In the genomic region with DNA sequence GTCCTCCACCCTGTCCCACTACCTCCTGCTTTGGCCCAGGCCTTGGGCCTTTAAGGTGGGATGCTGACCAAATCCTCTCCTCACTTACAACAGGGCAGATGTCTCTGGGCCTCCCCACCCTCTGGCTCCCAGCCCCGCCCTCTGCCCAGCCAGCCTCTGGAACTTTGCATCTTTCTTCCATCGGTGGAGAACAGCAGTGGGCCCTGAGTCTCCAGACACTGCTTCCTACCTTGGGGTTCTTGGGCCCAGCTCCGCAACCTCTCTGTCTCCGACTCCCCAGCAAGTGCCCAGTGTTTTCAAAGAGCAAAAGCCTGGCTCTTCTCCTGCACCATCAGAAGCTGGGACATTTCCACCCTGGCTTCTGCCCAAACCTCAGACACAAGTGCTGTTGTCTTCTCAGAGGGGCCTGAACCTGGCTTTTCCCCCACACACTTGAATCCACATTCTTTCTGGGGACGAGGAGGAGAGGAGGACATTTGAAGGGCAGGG, we compare ENCODE assay signal across 14 cellular contexts. TPM values are rescaled to one million over a fixed set of nuclear protein-coding genes. Genes with fewer than 3 reads are reported as not detected.
A peak's percentile ranks its signal among the peaks of the same experiment; 100 is the strongest.
DNase-seq lines count a peak whose midpoint lies in the region; ATAC-seq, FAIRE-seq and TF ChIP-seq lines count a peak whose summit lies in the region.
"Had no signal": no experiment of that assay in that cellular context is flagged by ENCODE, and none has a peak within 500 bp of the region (broad histone marks: within the 10 kb centered on the region; RNA-seq: fewer than 3 reads in every experiment).

No MANE protein-coding gene starts in this region.

- H3K79me2 ChIP-seq in ACC112 (ENCODE audit: control insufficient read depth, insufficient read depth, low read length, unreplicated experiment) (peaks cover 7% of the 10 kb centered on the region), astrocyte (ENCODE audit: insufficient read depth, low read length) (peaks cover 7% of the 10 kb centered on the region)

- ATAC-seq in heart right ventricle (peak; percentile 26 to 71 (median 68)), T-cell (replicated peaks in 1 of 4) (no peak)
- ATAC-seq: activated T-helper 17 cell treated with anti-CD3 and anti-CD28 coated beads, Interleukin-2, amount 50 U/mL, for 72 hours; stimulated activated naive CD8-positive, alpha-beta T cell treated with anti-CD3 and anti-CD28 coated beads, Interleukin-15, amount 100 ng/mL, for 72 hours had no signal

- H3K36me3 ChIP-seq in ACC112 (ENCODE audit: insufficient read depth, low read length), result no peaks in the 10 kb centered on the region
- no peaks in the 10 kb centered on the region for H3K36me3 ChIP-seq in astrocyte (ENCODE audit: insufficient read depth, low read length)
- peaks cover 0 to 24% (median 0%) of the 10 kb centered on the region in 9 donors for H3K36me3 ChIP-seq in heart right ventricle
- no peaks in the 10 kb centered on the region for H3K36me3 ChIP-seq in MG63

- FAIRE-seq in astrocyte (lab: Jason Lieb, UNC) (no peak), HTR-8/SVneo (lab: Jason Lieb, UNC) (no peak)

- no peak overlapping the region for H3K27ac Mint-ChIP-seq in astrocyte (ENCODE audit: unreplicated experiment)
- peak overlapping the region; percentile 63 for H3K27ac Mint-ChIP-seq in osteocyte (ENCODE audit: unreplicated experiment)
- H3K27ac Mint-ChIP-seq in T-cell, result no peak overlapping the region
- H3K27ac Mint-ChIP-seq: activated T-helper 17 cell treated with anti-CD3 and anti-CD28 coated beads, Interleukin-2, amount 50 U/mL, for 72 hours; stimulated activated naive CD8-positive, alpha-beta T cell treated with anti-CD3 and anti-CD28 coated beads, Interleukin-15, amount 100 ng/mL, for 72 hours; T-helper 1 cell treated with Interleukin-12 subunit alpha and Interleukin-12 subunit beta and Interleukin-4 antibody, amounts not matched to agents 30 μg/mL and 1 μg/mL, for 36 hours had no signal

- WGBS in heart right ventricle, 2 donors, result 40 to 48% methylated on average over 5 of the region's 5 CpGs

- POLR2A ChIA-PET in T-cell (lab: Charles Lee), result no interaction called here

- peak overlapping the region; percentile 53 for H2AFZ ChIP-seq in ACC112 (ENCODE audit: low read length, unreplicated experiment)
- H2AFZ ChIP-seq in astrocyte (ENCODE audit: low read depth, low read length), result no peak overlapping the region

- TF ChIP-seq CTCF in astrocyte (IDR thresholded peaks at IDR 0.05; ENCODE audit: insufficient read depth, low read depth, low read length) (no peak), heart right ventricle (IDR thresholded peaks at IDR 0.05) (no peak), osteocyte (IDR thresholded peaks at IDR 0.05) (no peak)

- H3K9me3 ChIP-seq in astrocyte (ENCODE audit: insufficient read depth, low read depth, low read length), result no peaks in the 10 kb centered on the region
- H3K9me3 ChIP-seq in heart right ventricle, result no peaks in the 10 kb centered on the region
- H3K9me3 ChIP-seq in MG63, result no peaks in the 10 kb centered on the region

- H4K20me1 ChIP-seq in astrocyte (ENCODE audit: insufficient read depth, low read length), result peaks cover 5% of the 10 kb centered on the region

- H3K36me3 Mint-ChIP-seq in astrocyte (ENCODE audit: low read depth, unreplicated experiment), result peaks cover 16% of the 10 kb centered on the region
- H3K36me3 Mint-ChIP-seq in osteocyte (ENCODE audit: unreplicated experiment), result peaks cover 14% of the 10 kb centered on the region
- no peaks in the 10 kb centered on the region for H3K36me3 Mint-ChIP-seq in T-cell

- H3K4me3 ChIP-seq in ACC112 (ENCODE audit: low read depth, low read length) (no peak overlapping the region), astrocyte (ENCODE audit: insufficient read depth, low read depth, low read length) (no peak overlapping the region), heart right ventricle (no peak overlapping the region), MG63 (no peak overlapping the region)

- H3K4me2 ChIP-seq in astrocyte (ENCODE audit: low read length), result no peak overlapping the region

- no peak overlapping the region for H3K4me3 Mint-ChIP-seq in astrocyte (ENCODE audit: unreplicated experiment)
- H3K4me3 Mint-ChIP-seq in osteocyte (ENCODE audit: unreplicated experiment), result no peak overlapping the region
- H3K4me3 Mint-ChIP-seq in T-cell, result no peak overlapping the region
- H3K4me3 Mint-ChIP-seq: activated T-helper 17 cell treated with anti-CD3 and anti-CD28 coated beads, Interleukin-2, amount 50 U/mL, for 72 hours; stimulated activated naive CD8-positive, alpha-beta T cell treated with anti-CD3 and anti-CD28 coated beads, Interleukin-15, amount 100 ng/mL, for 72 hours; T-helper 1 cell treated with Interleukin-12 subunit alpha and Interleukin-12 subunit beta and Interleukin-4 antibody, amounts not matched to agents 30 μg/mL and 1 μg/mL, for 36 hours had no signal

- H3K4me1 ChIP-seq in ACC112 (ENCODE audit: control insufficient read depth, insufficient read depth, low read length, unreplicated experiment) (peaks cover 16% of the 10 kb centered on the region), astrocyte (ENCODE audit: insufficient read depth, low read length) (peaks cover 8% of the 10 kb centered on the region), heart right ventricle (peaks cover 18 to 86% (median 55%) of the 10 kb centered on the region in 9 donors)

- H3K9ac ChIP-seq in astrocyte (ENCODE audit: low read length), result peak overlapping the region; percentile 20

- H3K4me1 Mint-ChIP-seq in astrocyte (ENCODE audit: low read depth, unreplicated experiment) (peaks cover 22% of the 10 kb centered on the region), osteocyte (ENCODE audit: unreplicated experiment) (peaks cover 12% of the 10 kb centered on the region), T-cell (no peaks in the 10 kb centered on the region)
- H3K4me1 Mint-ChIP-seq: activated T-helper 17 cell treated with anti-CD3 and anti-CD28 coated beads, Interleukin-2, amount 50 U/mL, for 72 hours; stimulated activated naive CD8-positive, alpha-beta T cell treated with anti-CD3 and anti-CD28 coated beads, Interleukin-15, amount 100 ng/mL, for 72 hours had no signal

- H3K9me3 Mint-ChIP-seq in astrocyte (ENCODE audit: unreplicated experiment) (peaks cover 5% of the 10 kb centered on the region), osteocyte (ENCODE audit: unreplicated experiment) (no peaks in the 10 kb centered on the region), T-cell (no peaks in the 10 kb centered on the region)
- H3K9me3 Mint-ChIP-seq: activated T-helper 17 cell treated with anti-CD3 and anti-CD28 coated beads, Interleukin-2, amount 50 U/mL, for 72 hours; stimulated activated naive CD8-positive, alpha-beta T cell treated with anti-CD3 and anti-CD28 coated beads, Interleukin-15, amount 100 ng/mL, for 72 hours; T-helper 1 cell treated with Interleukin-12 subunit alpha and Interleukin-12 subunit beta and Interleukin-4 antibody, amounts not matched to agents 30 μg/mL and 1 μg/mL, for 36 hours had no signal

- CTCF ChIA-PET in T-cell (lab: Charles Lee), result interaction anchor here in 1 of 2 donors (0.6 kb wide), 1 partner anchor 110 kb away, joined by 3 read pairs; no protein-coding TSS in a partner anchor

- DNase-seq in astrocyte (ENCODE audit: low read depth) (peak; percentile 62), heart right ventricle (peak; percentile 48 to 65), osteocyte (ENCODE audit: extremely low spot score, unreplicated experiment) (no peak), T-cell (no peak), iPS-NIHi11 (ENCODE audit: low spot score) (no peak), HTR-8/SVneo (ENCODE audit: insufficient read length, low spot score) (no peak), MG63 (no peak)
- DNase-seq: erythroblast; H7; NCI-H2171; stimulated activated naive CD8-positive, alpha-beta T cell treated with anti-CD3 and anti-CD28 coated beads, Interleukin-15, amount 100 ng/mL, for 72 hours had no signal

- peak overlapping the region; percentile 61 for H3K27ac ChIP-seq in ACC112 (ENCODE audit: low read depth, low read length)
- no peak overlapping the region for H3K27ac ChIP-seq in astrocyte (ENCODE audit: low read depth, low read length)
- peak overlapping the region; percentile 66 to 94 (median 86) for H3K27ac ChIP-seq in heart right ventricle

- H3K27me3 ChIP-seq in ACC112 (ENCODE audit: insufficient read depth, low read length), result no peaks in the 10 kb centered on the region
- H3K27me3 ChIP-seq in astrocyte (ENCODE audit: insufficient read depth, low read length), result no peaks in the 10 kb centered on the region
- no peaks in the 10 kb centered on the region for H3K27me3 ChIP-seq in heart right ventricle
- no peaks in the 10 kb centered on the region for H3K27me3 ChIP-seq in MG63

- intact Hi-C loops in heart right ventricle (cut with DNase I), result no loop called here

- H3K27me3 Mint-ChIP-seq in astrocyte (ENCODE audit: low read depth, unreplicated experiment) (no peaks in the 10 kb centered on the region), osteocyte (ENCODE audit: unreplicated experiment) (no peaks in the 10 kb centered on the region), T-cell (peaks cover 0 to 9% of the 10 kb centered on the region in 2 donors)

RNA-seq across cellular contexts. Expression of a gene that starts 33.1 kb away (rescaled TPM):
- total RNA-seq in astrocyte (55.4 and 81.8 TPM in 2 replicates), heart right ventricle (100 to 1,000 TPM; 221 to 381 (median 266) TPM), osteocyte (25.5 and 29.7 TPM in 2 replicates), T-cell (under 1 TPM in 4 of 5 donors, not detected in 1; 0.28 to 0.49 (median 0.42) TPM)
- 100 to 1,000 TPM in 1 of 2 donors, 10 to 100 TPM in 1; 78.6 to 128 TPM for polyA plus RNA-seq in heart right ventricle
- total RNA-seq in MG63 (2014; rRNA removed; shearing (Covaris generic); ENCODE audit: low replicate concordance), result 11.0 and 23.4 TPM in 2 replicates

RNA-seq across cellular contexts. Expression of a gene that starts 51.8 kb away (rescaled TPM):
- 0.54 and 0.62 TPM in 2 replicates for total RNA-seq in astrocyte
- under 1 TPM in 1 of 10 donors, not detected in 9; 0.44 TPM for total RNA-seq in heart right ventricle
- under 1 TPM in 1 of 2 donors, not detected in 1; 0.15 TPM for polyA plus RNA-seq in heart right ventricle
- total RNA-seq in osteocyte, result not detected in 2 replicates
- 1 to 10 TPM in 1 of 5 donors, under 1 TPM in 4; 0.51 to 1.3 (median 0.88) TPM for total RNA-seq in T-cell
- 3.1 TPM in 1 of 2 replicates, not detected in the other for total RNA-seq in MG63 (2014; rRNA removed; shearing (Covaris generic); ENCODE audit: low replicate concordance)

RNA-seq across cellular contexts. Expression of a gene that starts 53.0 kb away (rescaled TPM):
- total RNA-seq in astrocyte (2.0 and 2.6 TPM in 2 replicates), heart right ventricle (1 to 10 TPM in 8 of 10 donors, under 1 TPM in 2; 0.82 to 2.4 (median 1.2) TPM), osteocyte (0.21 and 0.34 TPM in 2 replicates), T-cell (under 1 TPM in 2 of 5 donors, not detected in 3; 0.10 to 0.20 TPM)
- under 1 TPM; 0.26 to 0.80 TPM for polyA plus RNA-seq in heart right ventricle
- 0.23 and 0.89 TPM in 2 replicates for total RNA-seq in MG63 (2014; rRNA removed; shearing (Covaris generic); ENCODE audit: low replicate concordance)

Comparison
In these comparisons a context has a peak if more than half of its experiments do, and no peak if none do; other contexts are left out.
1. DNase-seq: peak in astrocyte (single experiment) and heart right ventricle (2 of 2); none in osteocyte (single experiment), T-cell (0 of 34), iPS-NIHi11 (single experiment), HTR-8/SVneo (single experiment) and MG63 (single experiment).
2. ATAC-seq: peak in heart right ventricle (8 of 8); none in T-cell (0 of 4).